In genomic region chr1:228018961-228019721, GRCh38 we compare ENCODE assay signal across 32 cellular contexts. TPM values are rescaled to one million over a fixed set of nuclear protein-coding genes. Genes with fewer than 3 reads are reported as not detected.
DNase-seq lines count a peak whose midpoint lies in the region; ATAC-seq and TF ChIP-seq lines count a peak whose summit lies in the region.
"Had no signal": no experiment of that assay in that cellular context is flagged by ENCODE, and none has a peak within 500 bp of the region (broad histone marks: within the 10 kb centered on the region; RNA-seq: fewer than 3 reads in every experiment).

No MANE protein-coding gene starts in this region.

- H3K9me3 ChIP-seq in MG63: no peaks in the 10 kb centered on the region
- H3K9me3 ChIP-seq: thoracic aorta had no signal

- intact Hi-C loops in posterior vena cava (cut with DNase I): no loop called here

- TF ChIP-seq CTCF in GM10248 (IDR thresholded peaks at IDR 0.05; ENCODE audit: control extremely low read depth, extremely low read depth, low read depth, missing control alignments): no peak

- POLR2A ChIA-PET in GM10248 (lab: Yijun Ruan, JAX): no interaction called here

- H3K4me3 ChIP-seq in MG63: no peak overlapping the region
- H3K4me3 ChIP-seq: cardiac muscle cell, PC-9, thoracic aorta had no signal

- no peak for ATAC-seq in HG02678 (IDR thresholded peaks at IDR 0.05; ENCODE audit: unreplicated experiment)
- ATAC-seq: activated CD8-positive, alpha-beta T cell treated with anti-CD3 and anti-CD28 coated beads for 36 hours; HCT116; WTC11 had no signal

- H3K36me3 ChIP-seq in MG63: no peaks in the 10 kb centered on the region
- H3K36me3 ChIP-seq: cardiac muscle cell, thoracic aorta had no signal

- peaks cover 4% of the 10 kb centered on the region; the same call in 1 of the 2 replicates for H3K27me3 ChIP-seq in MG63

- CTCF ChIA-PET in GM10248 (lab: Yijun Ruan, JAX): interaction anchor here (0.6 kb wide), 1 partner anchor 9 kb away, joined by 3 read pairs; no protein-coding TSS in a partner anchor

- peak; percentile 28 for DNase-seq in activated CD4-positive, CD25-positive, alpha-beta regulatory T cell treated with anti-CD3 and anti-CD28 coated beads, Interleukin-2, amount 50 U/mL, for 72 hours
- no peak for DNase-seq in activated CD4-positive, CD25-positive, alpha-beta regulatory T cell (lab: John Stamatoyannopoulos, UW)
- DNase-seq in GM10248 (ENCODE audit: extremely low spot score) (peak; percentile 15), iPS-NIHi7 (ENCODE audit: extremely low spot score) (peak; percentile 7), posterior vena cava (ENCODE audit: low spot score) (peak; percentile 46), cerebellar nuclear complex (lab: John Stamatoyannopoulos, UW) (no peak), MG63 (no peak)
- DNase-seq: activated CD8-positive, alpha-beta T cell treated with anti-CD3 and anti-CD28 coated beads for 36 hours; activated naive CD4-positive, alpha-beta T cell treated with anti-CD3 and anti-CD28 coated beads, Interleukin-2, amount 50 U/mL, for 16 hours; anterior cingulate cortex; EL; kidney; NCI-H1417 treated with DMSO at 0.1 percent for 48 hours; NCI-H524 treated with DMSO at 0.1 percent for 48 hours; NK-92 treated with Interleukin-12 subunit alpha and Interleukin-12 subunit beta, amount 100 ng/mL, for 24 hours; PC-9; SHP77; stimulated activated CD4-positive, alpha-beta T cell treated with anti-CD3 and anti-CD28 coated beads, Interleukin-12 subunit alpha, Interleukin-12 subunit beta, amount 100 ng/mL, for 4 hours; stimulated activated CD4-positive, alpha-beta T cell treated with anti-CD3 and anti-CD28 coated beads, Interleukin-4, amount 100 ng/mL, for 24 hours; stimulated activated naive CD4-positive, alpha-beta T cell treated with Interleukin-2 at 50 U/mL for 16 hours had no signal

RNA-seq across cellular contexts. Expression of gene WNT3A, which starts 12.3 kb away (rescaled TPM):
- not detected for total RNA-seq in posterior vena cava
- 0.52 TPM in 1 of 2 replicates, not detected in the other for total RNA-seq in MG63 (2014; rRNA removed; shearing (Covaris generic); ENCODE audit: low replicate concordance)
- total RNA-seq: activated CD8-positive, alpha-beta T cell treated with anti-CD3 and anti-CD28 coated beads for 36 hours; cardiac muscle cell; dermis microvascular lymphatic vessel endothelial cell; endothelial cell of umbilical vein; glomerular endothelial cell; kidney; MCF 10A; myocyte; omental fat pad; renal cortical epithelial cell; thoracic aorta had no signal

Comparison
In these comparisons a context has a peak if more than half of its experiments do, and no peak if none do; other contexts are left out.
1. DNase-seq: peak in activated CD4-positive, CD25-positive, alpha-beta regulatory T cell treated with anti-CD3 and anti-CD28 coated beads, Interleukin-2, amount 50 U/mL, for 72 hours (single experiment), GM10248 (single experiment), iPS-NIHi7 (single experiment) and posterior vena cava (single experiment); none in activated CD4-positive, CD25-positive, alpha-beta regulatory T cell (0 of 4), cerebellar nuclear complex (0 of 2) and MG63 (single experiment).